Comparison of ENCODE assay signal across 8 cellular contexts in genomic region chr2:209556354-209556961, GRCh38.
DNase-seq lines count a peak whose midpoint lies in the region; ATAC-seq, FAIRE-seq and TF ChIP-seq lines count a peak whose summit lies in the region.

No MANE protein-coding gene starts in this region.

- H3K79me2 ChIP-seq in DOHH2 (ENCODE audit: control insufficient read depth, low read length): no peaks in the 10 kb centered on the region
- H3K79me2 ChIP-seq in GM12878 (ENCODE audit: control insufficient read depth, insufficient read depth, low read length): no peaks in the 10 kb centered on the region

- H3K4me1 ChIP-seq in DOHH2 (ENCODE audit: control insufficient read depth, low read length) (peaks cover 17% of the 10 kb centered on the region), GM12878 (ENCODE audit: control insufficient read depth, insufficient read depth, low read length) (no peaks in the 10 kb centered on the region), lung (ENCODE audit: control insufficient read depth in 2 of 2, insufficient read depth in 2 of 2, low read length in 2 of 2) (no peaks in the 10 kb centered on the region), suprapubic skin (no peaks in the 10 kb centered on the region)

- intact Hi-C loops in GM12878 (cut with micrococcal nuclease; ENCODE audit: unreplicated experiment): loop anchor here (1.0 to 5.0 kb wide), 2 partner anchors 129 to 222 kb away; no protein-coding TSS in a partner anchor

- CTCF ChIA-PET in GM12878 (lab: Yijun Ruan, JAX): interaction anchor here (1.1 to 5.3 kb wide), 3 partner anchors 21 to 222 kb away, joined by 4 to 39 read pairs (median 5); no protein-coding TSS in a partner anchor

- H3K4me2 ChIP-seq in DOHH2 (ENCODE audit: low read length): no peak overlapping the region
- H3K4me2 ChIP-seq in GM12878 (ENCODE audit: control insufficient read depth, insufficient read depth): no peak overlapping the region

- TF ChIP-seq RAD21 in GM12878 (IDR thresholded peaks at IDR 0.05; ENCODE audit: insufficient read depth, low read depth, low read length): peak; percentile 71

- no peak overlapping the region for H3K9ac ChIP-seq in GM12878 (ENCODE audit: control insufficient read depth, insufficient read depth, low read length)

- DNase-seq in LHCN-M2 (ENCODE audit: low read depth) (peak; percentile 26), GM12878 (ENCODE audit: low read depth, low spot score) (no peak), lung (ENCODE audit: low spot score) (no peak), suprapubic skin (ENCODE audit: low spot score in 2 of 2) (no peak)
- DNase-seq in activated CD4-positive, alpha-beta T cell treated with anti-CD3 and anti-CD28 coated beads for 4 hours: no peak

- no peak for TF ChIP-seq EP300 in GM12878 (IDR thresholded peaks at IDR 0.05; ENCODE audit: borderline replicate concordance in 1 of 2, control insufficient read depth in 1 of 2, low read depth in 2 of 2, low read length in 2 of 2)
- TF ChIP-seq EP300 in suprapubic skin (IDR thresholded peaks at IDR 0.05): no peak

- H3K9me2 ChIP-seq in DOHH2 (replicated peaks; ENCODE audit: control insufficient read depth, low read length): no peaks in the 10 kb centered on the region

- no peaks in the 10 kb centered on the region for H3K36me3 ChIP-seq in DOHH2 (ENCODE audit: control insufficient read depth, low read length)
- H3K36me3 ChIP-seq in GM12878 (ENCODE audit: control insufficient read depth in 2 of 2, insufficient read depth in 2 of 2, low read length in 1 of 2): no peaks in the 10 kb centered on the region
- no peaks in the 10 kb centered on the region for H3K36me3 ChIP-seq in lung (ENCODE audit: control insufficient read depth in 2 of 2, insufficient read depth in 2 of 2, low read length in 2 of 2)
- no peaks in the 10 kb centered on the region for H3K36me3 ChIP-seq in suprapubic skin

- FAIRE-seq in GM12878 (lab: Jason Lieb, UNC): no peak

- no TSS peak for BruUV-seq in GM12878 (replicated peaks; lab: Mats Ljungman, UMichigan)

- WGBS in GM12878 (ENCODE audit: insufficient coverage, insufficient replicate concordance, low lambda C conversion rate, missing lambda C conversion rate): 9% methylated on average over 4 of the region's 4 CpGs
- WGBS in lung, 2 donors: 58 to 65% methylated on average over 4 of the region's 4 CpGs
- WGBS in suprapubic skin: 56% methylated on average over 4 of the region's 4 CpGs

- H3K4me3 ChIP-seq in DOHH2 (ENCODE audit: low read length): no peak overlapping the region
- H3K4me3 ChIP-seq in GM12878: no peak overlapping the region
- H3K4me3 ChIP-seq in lung: no peak overlapping the region
- H3K4me3 ChIP-seq in suprapubic skin: no peak overlapping the region

- H2AFZ ChIP-seq in GM12878 (ENCODE audit: control insufficient read depth, low read depth, low read length): no peak overlapping the region

- TF ChIP-seq POLR2A in GM12878 (IDR thresholded peaks at IDR 0.05; ENCODE audit: low read depth, low read length) (no peak), suprapubic skin (IDR thresholded peaks at IDR 0.05) (no peak)

- POLR2A ChIA-PET in GM12878 (lab: Charles Lee): no interaction called here

- SMC1A ChIA-PET in GM12878 (lab: Charles Lee; ENCODE audit: uncharacterized antibody, unreplicated experiment): interaction anchor here (1.1 to 4.7 kb wide), 2 partner anchors 119 to 222 kb away, joined by 3 to 23 read pairs; no protein-coding TSS in a partner anchor

- no peaks in the 10 kb centered on the region for H3K9me3 ChIP-seq in DOHH2 (ENCODE audit: control insufficient read depth, insufficient read depth, low read length)
- no peaks in the 10 kb centered on the region for H3K9me3 ChIP-seq in GM12878 (replicated peaks; ENCODE audit: control insufficient read depth, insufficient read depth, low read length)
- H3K9me3 ChIP-seq in lung (ENCODE audit: control insufficient read depth in 2 of 2, insufficient read depth in 1 of 2, low read length in 1 of 2): peaks cover 0 to 2% of the 10 kb centered on the region in 2 donors
- H3K9me3 ChIP-seq in suprapubic skin: no peaks in the 10 kb centered on the region

- in situ Hi-C loops in GM12878 (cut with MboI): loop anchor here (25.0 kb wide), 1 partner anchor 1169 kb away; no protein-coding TSS in a partner anchor

- H3K27ac ChIP-seq in DOHH2 (ENCODE audit: low read depth, low read length) (no peak overlapping the region), GM12878 (ENCODE audit: control insufficient read depth, insufficient read depth) (no peak overlapping the region), lung (ENCODE audit: low read depth in 1 of 2, low read length in 1 of 2) (no peak overlapping the region), suprapubic skin (no peak overlapping the region)

- RAD21 ChIA-PET in GM12878 (lab: Charles Lee; ENCODE audit: unreplicated experiment): interaction anchor here (1.1 to 1.3 kb wide), 2 partner anchors 222 kb away, joined by 3 to 7 read pairs; no protein-coding TSS in a partner anchor

- TF ChIP-seq CTCF in DOHH2 (IDR thresholded peaks at IDR 0.05; ENCODE audit: low read depth, low read length, poor library complexity, severe bottlenecking) (peak; percentile 60), GM12878 (IDR thresholded peaks at IDR 0.05 in 2 of 3, conservative IDR thresholded peaks at IDR 0.05 in 1 of 3; ENCODE audit: control insufficient read depth in 2 of 3, extremely low read depth in 1 of 3, insufficient read depth in 1 of 3, low read depth in 3 of 3, low read length in 3 of 3) (peak; percentile 23 to 49 (median 31); a peak in 4 of 6 replicates), lung (IDR thresholded peaks at IDR 0.05; ENCODE audit: control extremely low read depth, extremely low read depth) (peak; percentile 8), suprapubic skin (IDR thresholded peaks at IDR 0.05) (peak in 1 of 2 donors; percentile 17)

- ATAC-seq in GM21447 (IDR thresholded peaks at IDR 0.05; ENCODE audit: unreplicated experiment) (peak; percentile 76), GM12878 (peak; percentile 74), lung (ENCODE audit: insufficient read depth, low FRiP score) (no peak), HG02571 (IDR thresholded peaks at IDR 0.05; ENCODE audit: unreplicated experiment) (no peak)

- H3K27me3 ChIP-seq in DOHH2 (ENCODE audit: control insufficient read depth, low read length) (no peaks in the 10 kb centered on the region), GM12878 (replicated peaks in 1 of 2; ENCODE audit: control insufficient read depth in 2 of 2, insufficient read depth in 2 of 2, low read length in 1 of 2) (no peaks in the 10 kb centered on the region; a peak in 1 of 4 replicates), lung (ENCODE audit: control insufficient read depth, insufficient read depth) (no peaks in the 10 kb centered on the region), suprapubic skin (no peaks in the 10 kb centered on the region)

- H4K20me1 ChIP-seq in DOHH2 (ENCODE audit: control insufficient read depth, insufficient read depth, low read depth, low read length) (no peaks in the 10 kb centered on the region), GM12878 (ENCODE audit: control insufficient read depth, insufficient read depth) (no peaks in the 10 kb centered on the region)

- H3F3A ChIP-seq in DOHH2 (ENCODE audit: control insufficient read depth, insufficient read depth): 0 out of 2 replicates have a peak, but pooled peaks cover 2% of the 10 kb centered on the region

TF ChIP-seq in GM12878, 131 proteins besides CTCF, POLR2A, EP300 and RAD21:
- peak; percentile 42; the same call in 1 of the 2 replicates for TF ChIP-seq SMC3 (IDR thresholded peaks at IDR 0.05; ENCODE audit: borderline replicate concordance, low read length)
- TF ChIP-seq NBN (IDR thresholded peaks at IDR 0.05): no peak
- TF ChIP-seq CBX5 (IDR thresholded peaks at IDR 0.05; ENCODE audit: low read depth): no peak
- TF ChIP-seq HDGF (IDR thresholded peaks at IDR 0.05): no peak
- TF ChIP-seq NFIC (IDR thresholded peaks at IDR 0.05; ENCODE audit: low read depth, low read length): no peak
TF ChIP-seq in GM12878: peak in this region for 1.

Comparison
In these comparisons a context has a peak if more than half of its experiments do, and no peak if none do; other contexts are left out.
1. ATAC-seq: peak in GM21447 (single experiment) and GM12878 (single experiment); none in lung (single experiment) and HG02571 (single experiment).